In genomic region chr3:42264399-42265058, GRCh38 we compare ENCODE assay signal across 9 cellular contexts. TPM values are rescaled to one million over a fixed set of nuclear protein-coding genes. Genes with fewer than 3 reads are reported as not detected.
A peak's percentile ranks its signal among the peaks of the same experiment; 100 is the strongest.
DNase-seq lines count a peak whose midpoint lies in the region; ATAC-seq and TF ChIP-seq lines count a peak whose summit lies in the region.
"Had no signal": no experiment of that assay in that cellular context is flagged by ENCODE, and none has a peak within 500 bp of the region (broad histone marks: within the 10 kb centered on the region; RNA-seq: fewer than 3 reads in every experiment).

No MANE protein-coding gene starts in this region.

- no peaks in the 10 kb centered on the region for H3K36me3 ChIP-seq in stomach

- TF ChIP-seq EP300 in stomach (IDR thresholded peaks at IDR 0.05), result no peak

- no peak overlapping the region for H3K27ac Mint-ChIP-seq in activated naive CD8-positive, alpha-beta T cell treated with anti-CD3 and anti-CD28 coated beads, Interleukin-2, amount 50 U/mL, for 24 hours

- H3K4me1 Mint-ChIP-seq in activated naive CD8-positive, alpha-beta T cell treated with anti-CD3 and anti-CD28 coated beads, Interleukin-2, amount 50 U/mL, for 24 hours, result peaks cover 11% of the 10 kb centered on the region

- 11 to 19% (median 15%) methylated on average over 24 to 37 of the region's 37 CpGs for WGBS in stomach, 5 donors

- H3K27ac ChIP-seq in stomach, result no peak overlapping the region

- H3K4me1 ChIP-seq in stomach, result peaks cover 5 to 30% (median 21%) of the 10 kb centered on the region in 4 donors

- H3K4me3 ChIP-seq in stomach, result peak overlapping the region in 3 of 4 donors; percentile 3 to 19 (median 12)

- no peaks in the 10 kb centered on the region for H3K9me3 Mint-ChIP-seq in activated naive CD8-positive, alpha-beta T cell treated with anti-CD3 and anti-CD28 coated beads, Interleukin-2, amount 50 U/mL, for 24 hours

- peak; percentile 13 for DNase-seq in activated CD4-positive, alpha-beta T cell treated with anti-CD3 and anti-CD28 coated beads, Interleukin-2, amount 50 U/mL, for 1 hour
- DNase-seq in activated CD4-positive, alpha-beta T cell treated with anti-CD3 and anti-CD28 coated beads for 1 hour, result no peak
- DNase-seq in activated naive CD8-positive, alpha-beta T cell treated with anti-CD3 and anti-CD28 coated beads, Interleukin-2, amount 50 U/mL, for 24 hours, result peak; percentile 18
- peak; percentile 59 for DNase-seq in inferior parietal cortex (ENCODE audit: extremely low spot score)
- peak; percentile 65 for DNase-seq in stomach
- DNase-seq in NCI-H2171 (lab: John Stamatoyannopoulos, UW), result no peak

- H3K4me3 Mint-ChIP-seq in activated naive CD8-positive, alpha-beta T cell treated with anti-CD3 and anti-CD28 coated beads, Interleukin-2, amount 50 U/mL, for 24 hours, result peak overlapping the region; percentile 34

- H3K27me3 ChIP-seq in stomach, result peaks cover 25 to 99% (median 41%) of the 10 kb centered on the region in 3 donors

- intact Hi-C loops in stomach (cut with DNase I; ENCODE audit: low total_unique reads), result no loop called here

- peaks cover 61% of the 10 kb centered on the region for H3K27me3 Mint-ChIP-seq in activated naive CD8-positive, alpha-beta T cell treated with anti-CD3 and anti-CD28 coated beads, Interleukin-2, amount 50 U/mL, for 24 hours

- no peak for TF ChIP-seq CTCF in stomach (IDR thresholded peaks at IDR 0.05)

- no peaks in the 10 kb centered on the region for H3K36me3 Mint-ChIP-seq in activated naive CD8-positive, alpha-beta T cell treated with anti-CD3 and anti-CD28 coated beads, Interleukin-2, amount 50 U/mL, for 24 hours (ENCODE audit: low read depth)

- ATAC-seq in activated naive CD8-positive, alpha-beta T cell treated with anti-CD3 and anti-CD28 coated beads, Interleukin-2, amount 50 U/mL, for 24 hours, result peak; percentile 70
- ATAC-seq in HG03521 (IDR thresholded peaks at IDR 0.05; ENCODE audit: unreplicated experiment), result no peak
- no peak for ATAC-seq in HG02642 (IDR thresholded peaks at IDR 0.05; ENCODE audit: poor library complexity, unreplicated experiment)

- TF ChIP-seq POLR2A in stomach (IDR thresholded peaks at IDR 0.05), result no peak

- H3K9me3 ChIP-seq in stomach, result peaks cover 0 to 10% (median 0%) of the 10 kb centered on the region in 4 donors

RNA-seq across cellular contexts. Expression of gene CCK, which starts 1.5 kb away (rescaled TPM):
- 10 to 100 TPM in 1 of 5 donors, 1 to 10 TPM in 1, not detected in 3; 1.5 to 68.3 TPM for total RNA-seq in stomach
- polyA plus RNA-seq in stomach, result under 1 TPM in 1 of 3 donors, not detected in 2; 0.87 TPM
- total RNA-seq: dermis microvascular lymphatic vessel endothelial cell had no signal

Comparison
In these comparisons a context has a peak if more than half of its experiments do, and no peak if none do; other contexts are left out.
1. DNase-seq: peak in activated CD4-positive, alpha-beta T cell treated with anti-CD3 and anti-CD28 coated beads, Interleukin-2, amount 50 U/mL, for 1 hour (single experiment), activated naive CD8-positive, alpha-beta T cell treated with anti-CD3 and anti-CD28 coated beads, Interleukin-2, amount 50 U/mL, for 24 hours (single experiment), inferior parietal cortex (single experiment) and stomach (single experiment); none in activated CD4-positive, alpha-beta T cell treated with anti-CD3 and anti-CD28 coated beads for 1 hour (single experiment) and NCI-H2171 (single experiment).